Comparison of ENCODE assay signal across 20 cellular contexts in genomic region chr3:189330066-189330465, GRCh38.
DNase-seq lines count a peak whose midpoint lies in the region; ATAC-seq, FAIRE-seq and TF ChIP-seq lines count a peak whose summit lies in the region.
"Had no signal": no experiment of that assay in that cellular context is flagged by ENCODE, and none has a peak within 500 bp of the region (broad histone marks: within the 10 kb centered on the region; RNA-seq: fewer than 3 reads in every experiment).

No MANE protein-coding gene starts in this region.

- CTCF ChIA-PET in activated CD4-positive, alpha-beta T cell treated with anti-CD3 and anti-CD28 coated beads, Interleukin-2, amount 10 ng/mL, durations not matched to agents 7 days and 5 days (lab: Charles Lee) = interaction anchor here (0.6 to 2.6 kb wide), 7 partner anchors 9 to 1269 kb away, joined by 3 to 8 read pairs (median 5); no protein-coding TSS in a partner anchor
- CTCF ChIA-PET in GM10248 (lab: Yijun Ruan, JAX) = interaction anchor here (1.0 to 5.4 kb wide), 5 partner anchors 10 to 27 kb away, joined by 4 to 23 read pairs (median 6); no protein-coding TSS in a partner anchor

- peak; percentile 61 for ATAC-seq in left colon
- no peak for ATAC-seq in HG03039 (IDR thresholded peaks at IDR 0.05; ENCODE audit: unreplicated experiment)
- no peak for ATAC-seq in HG03457 (IDR thresholded peaks at IDR 0.05; ENCODE audit: unreplicated experiment)
- ATAC-seq: A549, GM12878, PC-3 had no signal

- H3K36me3 Mint-ChIP-seq in activated CD4-positive, alpha-beta T cell treated with anti-CD3 and anti-CD28 coated beads, Interleukin-2, amount 10 ng/mL, durations not matched to agents 7 days and 5 days (ENCODE audit: low read depth) = peaks cover 39% of the 10 kb centered on the region
- H3K36me3 Mint-ChIP-seq in T-helper 2 cell treated with Interferon-gamma antibody and Interleukin-4, amounts not matched to agents 5 μg/mL and 100 μg/mL, for 36 hours (ENCODE audit: low read depth) = peaks cover 51% of the 10 kb centered on the region

- peak; percentile 9 for FAIRE-seq in GM12891 (lab: Jason Lieb, UNC)
- FAIRE-seq: A549, G401.6, GM12878, H1 had no signal

- peak overlapping the region; percentile 72 for H3K27ac Mint-ChIP-seq in activated CD4-positive, alpha-beta T cell treated with anti-CD3 and anti-CD28 coated beads, Interleukin-2, amount 10 ng/mL, durations not matched to agents 7 days and 5 days
- peak overlapping the region; percentile 82 for H3K27ac Mint-ChIP-seq in T-helper 2 cell treated with Interferon-gamma antibody and Interleukin-4, amounts not matched to agents 5 μg/mL and 100 μg/mL, for 36 hours

- H3K4me1 Mint-ChIP-seq in activated CD4-positive, alpha-beta T cell treated with anti-CD3 and anti-CD28 coated beads, Interleukin-2, amount 10 ng/mL, durations not matched to agents 7 days and 5 days = peaks cover 77% of the 10 kb centered on the region
- H3K4me1 Mint-ChIP-seq in T-helper 2 cell treated with Interferon-gamma antibody and Interleukin-4, amounts not matched to agents 5 μg/mL and 100 μg/mL, for 36 hours (ENCODE audit: low read depth) = peaks cover 67% of the 10 kb centered on the region

- no peak for TF ChIP-seq CTCF in GM10248 (IDR thresholded peaks at IDR 0.05; ENCODE audit: control extremely low read depth, extremely low read depth, low read depth, missing control alignments)

- intact Hi-C loops in left colon (cut with DNase I, micrococcal nuclease) = no loop called here

- H3K27me3 Mint-ChIP-seq in activated CD4-positive, alpha-beta T cell treated with anti-CD3 and anti-CD28 coated beads, Interleukin-2, amount 10 ng/mL, durations not matched to agents 7 days and 5 days = no peaks in the 10 kb centered on the region
- H3K27me3 Mint-ChIP-seq in T-helper 2 cell treated with Interferon-gamma antibody and Interleukin-4, amounts not matched to agents 5 μg/mL and 100 μg/mL, for 36 hours (ENCODE audit: low read depth) = no peaks in the 10 kb centered on the region

- no peak for DNase-seq in activated CD4-positive, alpha-beta T cell treated with anti-CD3 and anti-CD28 coated beads, Interleukin-2, amount 10 ng/mL, durations not matched to agents 7 days and 5 days
- DNase-seq in activated CD4-positive, alpha-beta T cell treated with anti-CD3 and anti-CD28 coated beads for 1 hour = no peak
- DNase-seq in GM12891 (ENCODE audit: insufficient read length, low spot score) (no peak), left colon (no peak), GM10248 (ENCODE audit: extremely low spot score) (no peak)
- DNase-seq in T-helper 2 cell treated with Interferon-gamma antibody and Interleukin-4, amounts not matched to agents 5 μg/mL and 100 μg/mL, for 36 hours (ENCODE audit: low spot score) = no peak
- DNase-seq: DND-41, MG63, NCI-H1092, NCI-H146, NCI-H2081 treated with DMSO at 0.1 percent for 48 hours, NCI-H510A, NCI-H774, PC-3 had no signal

- POLR2A ChIA-PET in activated CD4-positive, alpha-beta T cell treated with anti-CD3 and anti-CD28 coated beads, Interleukin-2, amount 10 ng/mL, durations not matched to agents 7 days and 5 days (lab: Charles Lee) = interaction anchor here (0.6 kb wide), 1 partner anchor 15 kb away, joined by 3 read pairs; no protein-coding TSS in a partner anchor
- POLR2A ChIA-PET in GM10248 (lab: Yijun Ruan, JAX) = no interaction called here

- H3K9me3 Mint-ChIP-seq in activated CD4-positive, alpha-beta T cell treated with anti-CD3 and anti-CD28 coated beads, Interleukin-2, amount 10 ng/mL, durations not matched to agents 7 days and 5 days = peaks cover 21% of the 10 kb centered on the region
- peaks cover 20% of the 10 kb centered on the region for H3K9me3 Mint-ChIP-seq in T-helper 2 cell treated with Interferon-gamma antibody and Interleukin-4, amounts not matched to agents 5 μg/mL and 100 μg/mL, for 36 hours

- TF ChIP-seq POLR2A in GM12891 (IDR thresholded peaks at IDR 0.05; ENCODE audit: low read depth, low read length) = no peak

- H3K4me3 Mint-ChIP-seq in activated CD4-positive, alpha-beta T cell treated with anti-CD3 and anti-CD28 coated beads, Interleukin-2, amount 10 ng/mL, durations not matched to agents 7 days and 5 days = no peak overlapping the region
- H3K4me3 Mint-ChIP-seq in T-helper 2 cell treated with Interferon-gamma antibody and Interleukin-4, amounts not matched to agents 5 μg/mL and 100 μg/mL, for 36 hours = peak overlapping the region; percentile 42

TF ChIP-seq in GM12891, 5 proteins besides CTCF, POLR2A, EP300 and RAD21:
- no peak for TF ChIP-seq TAF1 (IDR thresholded peaks at IDR 0.05; ENCODE audit: low read depth, low read length)
- TF ChIP-seq SPI1 (IDR thresholded peaks at IDR 0.05; ENCODE audit: low read depth, low read length) = no peak
- no peak for TF ChIP-seq POLR2AphosphoS5 (IDR thresholded peaks at IDR 0.05; ENCODE audit: low read depth, low read length)
- no peak for TF ChIP-seq POU2F2 (IDR thresholded peaks at IDR 0.05; ENCODE audit: low read depth, low read length)
- no peak for TF ChIP-seq PAX5 (IDR thresholded peaks at IDR 0.05; ENCODE audit: insufficient read depth, low read length, severe bottlenecking)
